In the genomic region with DNA sequence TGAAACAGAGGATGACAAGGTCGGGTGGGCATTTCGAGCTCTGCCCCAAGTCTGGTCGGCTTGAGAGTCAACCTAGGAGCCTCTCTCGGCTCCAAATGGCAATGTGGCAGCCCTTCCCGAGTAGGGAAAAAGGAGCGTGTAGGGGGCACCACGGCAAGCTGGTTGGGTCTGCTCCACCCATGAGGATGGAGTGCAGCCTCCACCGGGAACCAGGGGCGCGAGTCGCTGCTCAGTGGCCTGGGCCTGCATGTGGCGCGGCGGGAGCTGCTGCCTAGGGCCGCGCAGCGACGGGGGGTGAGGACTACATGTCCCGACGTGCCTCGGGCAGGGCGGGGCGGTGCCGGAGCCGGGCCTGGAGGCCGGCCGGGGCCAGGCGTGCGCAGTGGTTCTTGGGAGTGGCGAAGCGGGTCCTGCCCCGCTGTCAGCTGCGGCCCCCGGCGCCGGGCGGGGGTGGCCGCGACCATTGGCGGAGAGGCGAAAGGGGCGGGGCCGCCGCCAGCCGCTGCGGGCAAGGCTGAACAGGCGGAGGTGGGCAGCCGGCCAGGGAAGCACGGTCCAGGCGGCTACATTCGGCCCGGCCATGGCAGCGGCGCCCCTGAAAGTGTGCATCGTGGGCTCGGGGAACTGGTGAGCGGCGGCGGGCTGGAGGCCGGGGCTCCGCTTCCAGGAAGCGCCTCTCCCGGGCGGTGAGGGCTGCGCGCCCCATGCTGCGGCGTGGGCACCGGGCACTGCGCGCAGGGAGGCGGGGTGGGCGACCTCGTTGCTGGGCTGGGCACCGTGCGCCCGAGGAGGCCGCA, we compare ENCODE assay signal across 8 cellular contexts. TPM values are rescaled to one million over a fixed set of nuclear protein-coding genes. Genes with fewer than 3 reads are reported as not detected.
A peak's percentile ranks its signal among the peaks of the same experiment; 100 is the strongest.
DNase-seq lines count a peak whose midpoint lies in the region; ATAC-seq lines count a peak whose summit lies in the region.

A gene (plus strand): TSS at position 489 of the 797 bp plus-strand sequence. CDS start 92 bp downstream, at position 581.

- no peaks in the 10 kb centered on the region for H3K27me3 Mint-ChIP-seq in memory B cell

- peak; percentile 76 for DNase-seq in CMK (ENCODE audit: low read depth)
- DNase-seq in HT-29 (ENCODE audit: low spot score) = peak; percentile 88
- DNase-seq in NOMO-1 treated with DMSO at 0.1 percent for 48 hours (lab: John Stamatoyannopoulos, UW; ENCODE audit: unreplicated experiment) = peak; percentile 88
- peak; percentile 84 to 85 for DNase-seq in activated CD8-positive, alpha-beta memory T cell treated with anti-CD3 and anti-CD28 coated beads for 4 hours (ENCODE audit: low read depth in 2 of 2)
- peak; percentile 82 to 86 (median 85) for DNase-seq in effector memory CD4-positive, alpha-beta T cell
- DNase-seq in memory B cell (ENCODE audit: low spot score in 2 of 2) = peak; percentile 86 to 92
- DNase-seq in stimulated activated CD8-positive, alpha-beta memory T cell treated with anti-CD3 and anti-CD28 coated beads, Interleukin-12 subunit alpha, Interleukin-12 subunit beta, amount 100 ng/mL, for 1 hour (ENCODE audit: low read depth) = peak; percentile 83

- H3K36me3 ChIP-seq in effector memory CD4-positive, alpha-beta T cell (ENCODE audit: control insufficient read depth, insufficient read depth, low read length) = no peaks in the 10 kb centered on the region

- peak within 1 kb of the TSS; percentile 91 for H3K4me3 ChIP-seq in effector memory CD4-positive, alpha-beta T cell (ENCODE audit: insufficient read depth, low read depth, low read length, poor library complexity, severe bottlenecking)

- peak within 1 kb of the TSS; percentile 90 for H3K4me3 Mint-ChIP-seq in memory B cell

- peaks cover 3% of the 10 kb centered on the region for H3K4me1 ChIP-seq in effector memory CD4-positive, alpha-beta T cell (ENCODE audit: control insufficient read depth, insufficient read depth, low read length, poor library complexity, severe bottlenecking)

- peak; percentile 100 for ATAC-seq in GM21360 (IDR thresholded peaks at IDR 0.05; ENCODE audit: unreplicated experiment)
- peak; percentile 98 for ATAC-seq in memory B cell (ENCODE audit: low read depth)

- H3K36me3 Mint-ChIP-seq in memory B cell = peaks cover 10% of the 10 kb centered on the region

- H3K27me3 ChIP-seq in effector memory CD4-positive, alpha-beta T cell (replicated peaks; ENCODE audit: control insufficient read depth, insufficient read depth, low read length, poor library complexity, severe bottlenecking) = no peaks in the 10 kb centered on the region

- H3K27ac ChIP-seq in effector memory CD4-positive, alpha-beta T cell (ENCODE audit: insufficient read depth, low read length, poor library complexity, severe bottlenecking) = peak within 1 kb of the TSS; percentile 61

- H3K9me3 ChIP-seq in effector memory CD4-positive, alpha-beta T cell (ENCODE audit: control insufficient read depth, low read length) = peaks cover 5% of the 10 kb centered on the region

- peaks cover 6% of the 10 kb centered on the region for H3K9me3 Mint-ChIP-seq in memory B cell

- no peak within 1 kb of the TSS for H3K27ac Mint-ChIP-seq in memory B cell

- peaks cover 14% of the 10 kb centered on the region for H3K4me1 Mint-ChIP-seq in memory B cell

RNA-seq across cellular contexts. Expression of the gene that starts here (rescaled TPM):
- 6.0 and 12.9 TPM in 2 replicates for total RNA-seq in HT-29 (2014; rRNA removed; shearing (Covaris generic))

Comparison
In these comparisons a context has a peak if more than half of its experiments do, and no peak if none do; other contexts are left out.
1. Peak in every context shown above with its lines: DNase-seq, ATAC-seq, H3K4me3 ChIP-seq and H3K27ac ChIP-seq.